ENCODE assay signal across 8 cellular contexts in genomic region chr17:32461853-32462617, GRCh38. TPM values are rescaled to one million over a fixed set of nuclear protein-coding genes. Genes with fewer than 3 reads are reported as not detected.
A peak's percentile ranks its signal among the peaks of the same experiment; 100 is the strongest.
DNase-seq lines count a peak whose midpoint lies in the region; ATAC-seq, FAIRE-seq and TF ChIP-seq lines count a peak whose summit lies in the region.

No MANE protein-coding gene starts in this region.

- H3K9me3 ChIP-seq in T-helper 17 cell (ENCODE audit: control insufficient read depth, low read length, poor library complexity, severe bottlenecking): no peaks in the 10 kb centered on the region

- ATAC-seq in T-helper 17 cell: peak; percentile 87
- no peak for ATAC-seq in GM19455 (IDR thresholded peaks at IDR 0.05; ENCODE audit: unreplicated experiment)
- no peak for ATAC-seq in GM21367 (IDR thresholded peaks at IDR 0.05; ENCODE audit: unreplicated experiment)

- TF ChIP-seq CTCF in astrocyte of the spinal cord (IDR thresholded peaks at IDR 0.05; ENCODE audit: low read depth, low read length): peak; percentile 69

- FAIRE-seq in G401.6 (lab: Jason Lieb, UNC): peak; percentile 85

- DNase-seq in NCI-H1092 treated with DMSO at 0.1 percent for 48 hours (lab: John Stamatoyannopoulos, UW) (peak; percentile 52), T-helper 17 cell (peak; percentile 39 to 60 (median 41)), astrocyte of the spinal cord (ENCODE audit: low read depth, low spot score) (peak; percentile 55), islet precursor cell (peak; percentile 75)
- peak; percentile 59 to 65 for DNase-seq in stimulated activated CD4-positive, alpha-beta T cell treated with anti-CD3 and anti-CD28 coated beads, Interleukin-4, amount 100 ng/mL, for 48 hours (ENCODE audit: low read depth in 2 of 2)

- H3K4me1 Mint-ChIP-seq in T-helper 17 cell: peaks cover 24% of the 10 kb centered on the region

- H3K27me3 Mint-ChIP-seq in T-helper 17 cell: no peaks in the 10 kb centered on the region

- H3K27ac Mint-ChIP-seq in T-helper 17 cell: peak overlapping the region; percentile 53

- H3K36me3 Mint-ChIP-seq in T-helper 17 cell (ENCODE audit: low read depth): peaks cover 12% of the 10 kb centered on the region

- in situ Hi-C loops in astrocyte of the spinal cord (cut with HindIII; ENCODE audit: low sequenced_read_pairs): no loop called here

- H3K4me3 ChIP-seq in astrocyte of the spinal cord (ENCODE audit: low read depth, low read length): no peak overlapping the region

- no peak overlapping the region for H3K4me3 Mint-ChIP-seq in T-helper 17 cell

RNA-seq across cellular contexts. Expression of gene PSMD11, which starts 17.7 kb away (rescaled TPM):
- total RNA-seq in T-helper 17 cell: 10 to 100 TPM; 66.1 to 81.7 TPM

RNA-seq across cellular contexts. Expression of gene CDK5R1, which starts 24.8 kb away (rescaled TPM):
- 1 to 10 TPM; 8.0 to 8.2 TPM for total RNA-seq in T-helper 17 cell
